ENCODE assay signal across 13 cellular contexts in genomic region chrX:40749874-40750273, GRCh38. TPM values are rescaled to one million over a fixed set of nuclear protein-coding genes. Genes with fewer than 3 reads are reported as not detected.
A peak's percentile ranks its signal among the peaks of the same experiment; 100 is the strongest.
DNase-seq lines count a peak whose midpoint lies in the region; ATAC-seq, FAIRE-seq and TF ChIP-seq lines count a peak whose summit lies in the region.
"Had no signal": no experiment of that assay in that cellular context is flagged by ENCODE, and none has a peak within 500 bp of the region (broad histone marks: within the 10 kb centered on the region; RNA-seq: fewer than 3 reads in every experiment).

No MANE protein-coding gene starts in this region.

- no peaks in the 10 kb centered on the region for H3K36me3 ChIP-seq in SK-N-SH (replicated peaks in 1 of 2; ENCODE audit: control insufficient read depth in 1 of 2, insufficient read depth in 2 of 2, low read length in 1 of 2)
- H3K36me3 ChIP-seq in astrocyte (ENCODE audit: insufficient read depth, low read length) = no peaks in the 10 kb centered on the region
- no peaks in the 10 kb centered on the region for H3K36me3 ChIP-seq in skeletal muscle tissue (ENCODE audit: control insufficient read depth in 3 of 3, insufficient read depth in 3 of 3, low read length in 3 of 3)
- no peaks in the 10 kb centered on the region for H3K36me3 ChIP-seq in suprapubic skin
- H3K36me3 ChIP-seq: sigmoid colon had no signal

- H3K27me3 Mint-ChIP-seq in astrocyte (ENCODE audit: low read depth, unreplicated experiment) = no peaks in the 10 kb centered on the region

- H3K4me3 Mint-ChIP-seq in astrocyte (ENCODE audit: unreplicated experiment) = no peak overlapping the region

- H3K4me2 ChIP-seq in SK-N-SH (no peak overlapping the region), astrocyte (ENCODE audit: low read length) (no peak overlapping the region)
- H3K4me2 ChIP-seq: PC-9 had no signal

- H3K4me3 ChIP-seq in SK-N-SH (ENCODE audit: low read depth in 2 of 2, low read length in 1 of 2) (no peak overlapping the region), astrocyte (ENCODE audit: insufficient read depth, low read depth, low read length) (no peak overlapping the region), skeletal muscle tissue (ENCODE audit: low read length in 3 of 3) (peak overlapping the region in 1 of 3 donors; percentile 45), suprapubic skin (no peak overlapping the region)
- H3K4me3 ChIP-seq: PC-9, sigmoid colon had no signal

- H3K9me3 ChIP-seq in SK-N-SH (peaks cover 9% of the 10 kb centered on the region; the same call in 1 of the 2 replicates), astrocyte (ENCODE audit: insufficient read depth, low read depth, low read length) (no peaks in the 10 kb centered on the region), skeletal muscle tissue (ENCODE audit: control insufficient read depth in 3 of 3, low read length in 3 of 3) (no peaks in the 10 kb centered on the region), suprapubic skin (no peaks in the 10 kb centered on the region)
- H3K9me3 ChIP-seq: sigmoid colon had no signal

- FAIRE-seq in astrocyte (lab: Jason Lieb, UNC) = peak; percentile 87
- FAIRE-seq: A204.1 had no signal

- no peak for TF ChIP-seq RAD21 in SK-N-SH (IDR thresholded peaks at IDR 0.05; ENCODE audit: low read length)

- POLR2A ChIA-PET in SK-N-SH (lab: Yijun Ruan, JAX) = no interaction called here

- H3K9me3 Mint-ChIP-seq in astrocyte (ENCODE audit: unreplicated experiment) = peaks cover 6% of the 10 kb centered on the region

- no peaks in the 10 kb centered on the region for H3K4me1 Mint-ChIP-seq in astrocyte (ENCODE audit: low read depth, unreplicated experiment)

- no peaks in the 10 kb centered on the region for H3K79me2 ChIP-seq in SK-N-SH (ENCODE audit: insufficient read depth)
- H3K79me2 ChIP-seq in astrocyte (ENCODE audit: insufficient read depth, low read length) = no peaks in the 10 kb centered on the region

- H3K9ac ChIP-seq in SK-N-SH (no peak overlapping the region), astrocyte (ENCODE audit: low read length) (no peak overlapping the region), skeletal muscle tissue (ENCODE audit: low read depth in 1 of 3, low read length in 3 of 3) (no peak overlapping the region)

- ATAC-seq in SK-N-SH treated with all-trans-retinoic acid at 6 μM for 48 hours = no peak
- peak; percentile 53 for ATAC-seq in HG02678 (IDR thresholded peaks at IDR 0.05; ENCODE audit: unreplicated experiment)
- ATAC-seq in foreskin keratinocyte = no peak

- H3K27ac ChIP-seq in SK-N-SH (ENCODE audit: low read depth in 2 of 2, low read length in 1 of 2) (no peak overlapping the region), astrocyte (ENCODE audit: low read depth, low read length) (no peak overlapping the region), skeletal muscle tissue (ENCODE audit: low read depth, low read length) (peak overlapping the region; percentile 59), foreskin keratinocyte (no peak overlapping the region), suprapubic skin (no peak overlapping the region)
- H3K27ac ChIP-seq: PC-9 had no signal

- no peaks in the 10 kb centered on the region; the same call in 1 of the 2 replicates for H3K27me3 ChIP-seq in SK-N-SH (ENCODE audit: insufficient read depth)
- no peaks in the 10 kb centered on the region for H3K27me3 ChIP-seq in astrocyte (ENCODE audit: insufficient read depth, low read length)
- H3K27me3 ChIP-seq in skeletal muscle tissue (ENCODE audit: control insufficient read depth in 3 of 3, insufficient read depth in 3 of 3, low read length in 3 of 3) = no peaks in the 10 kb centered on the region
- no peaks in the 10 kb centered on the region for H3K27me3 ChIP-seq in foreskin keratinocyte
- no peaks in the 10 kb centered on the region for H3K27me3 ChIP-seq in suprapubic skin
- H3K27me3 ChIP-seq: sigmoid colon had no signal

- H3F3A ChIP-seq in SK-N-SH (replicated peaks; ENCODE audit: insufficient read depth) = no peaks in the 10 kb centered on the region

- H3K4me1 ChIP-seq in SK-N-SH (ENCODE audit: control insufficient read depth in 1 of 2, insufficient read depth in 2 of 2, low read depth in 1 of 2, low read length in 1 of 2) (no peaks in the 10 kb centered on the region), astrocyte (ENCODE audit: insufficient read depth, low read length) (no peaks in the 10 kb centered on the region), skeletal muscle tissue (ENCODE audit: control insufficient read depth in 3 of 3, insufficient read depth in 3 of 3, low read length in 3 of 3) (peaks cover 2 to 11% (median 4%) of the 10 kb centered on the region in 3 donors), foreskin keratinocyte (no peaks in the 10 kb centered on the region), suprapubic skin (peaks cover 3% of the 10 kb centered on the region)

- CTCF ChIA-PET in SK-N-SH (lab: Yijun Ruan, JAX) = interaction anchor here (0.9 kb wide), 1 partner anchor 15 kb away, joined by 3 read pairs; no protein-coding TSS in a partner anchor

- 58% methylated on average over 3 of the region's 3 CpGs for WGBS in SK-N-SH (ENCODE audit: low lambda C conversion rate)
- WGBS in suprapubic skin = 22% methylated on average over 3 of the region's 3 CpGs

- TF ChIP-seq CTCF in SK-N-SH (IDR thresholded peaks at IDR 0.05) (no peak), astrocyte (IDR thresholded peaks at IDR 0.05; ENCODE audit: insufficient read depth, low read depth, low read length) (no peak), foreskin keratinocyte (conservative IDR thresholded peaks at IDR 0.05) (no peak), suprapubic skin (IDR thresholded peaks at IDR 0.05) (no peak)

- no peak for TF ChIP-seq POLR2A in suprapubic skin (IDR thresholded peaks at IDR 0.05)

- H3K27ac Mint-ChIP-seq in astrocyte (ENCODE audit: unreplicated experiment) = no peak overlapping the region

- H4K20me1 ChIP-seq in SK-N-SH (ENCODE audit: insufficient read depth) = no peaks in the 10 kb centered on the region
- no peaks in the 10 kb centered on the region for H4K20me1 ChIP-seq in astrocyte (ENCODE audit: insufficient read depth, low read length)

- TF ChIP-seq EP300 in SK-N-SH (IDR thresholded peaks at IDR 0.05; ENCODE audit: borderline replicate concordance in 1 of 2, low read depth in 1 of 2, low read length in 1 of 2) (no peak), suprapubic skin (IDR thresholded peaks at IDR 0.05) (no peak)

- H3K9me2 ChIP-seq in SK-N-SH = no peaks in the 10 kb centered on the region

- no peaks in the 10 kb centered on the region for H3K36me3 Mint-ChIP-seq in astrocyte (ENCODE audit: low read depth, unreplicated experiment)

- H2AFZ ChIP-seq in SK-N-SH (ENCODE audit: low read depth) (0 out of 2 replicates have a peak overlapping the region, but pooled peaks have one; percentile 8), astrocyte (ENCODE audit: low read depth, low read length) (peak overlapping the region; percentile 4)
- H2AFZ ChIP-seq: PC-9 had no signal

- no peak for DNase-seq in SK-N-SH
- DNase-seq in astrocyte (ENCODE audit: low read depth) = no peak
- no peak for DNase-seq in foreskin keratinocyte
- no peak for DNase-seq in NCI-H2227 (lab: John Stamatoyannopoulos, UW; ENCODE audit: unreplicated experiment)
- no peak for DNase-seq in suprapubic skin (ENCODE audit: low spot score in 2 of 2)
- DNase-seq: Kasumi-1; PC-9; sigmoid colon; stimulated activated naive CD4-positive, alpha-beta T cell treated with Interleukin-2 at 50 U/mL for 16 hours had no signal

TF ChIP-seq in SK-N-SH, 30 proteins besides CTCF, POLR2A, EP300 and RAD21 (continues in another document):
- TF ChIP-seq TEAD4 (IDR thresholded peaks at IDR 0.05; ENCODE audit: borderline replicate concordance, insufficient read depth) = no peak
- no peak for TF ChIP-seq POLR2AphosphoS5 (IDR thresholded peaks at IDR 0.05; ENCODE audit: low read depth, low read length)
- no peak for TF ChIP-seq RFX5 (IDR thresholded peaks at IDR 0.05; ENCODE audit: low read length)
- no peak for TF ChIP-seq ZBTB33 (IDR thresholded peaks at IDR 0.05; ENCODE audit: borderline replicate concordance, low read depth)

TF ChIP-seq in SK-N-SH treated with all-trans-retinoic acid at 6 μM for 48 hours, 23 proteins besides CTCF, POLR2A, EP300 and RAD21 (continues in another document):
- TF ChIP-seq ZFP30 (CRISPR knock-in tag; IDR thresholded peaks at IDR 0.05) (no peak), RARB (CRISPR knock-in tag; IDR thresholded peaks at IDR 0.05) (no peak), OSR1 (CRISPR knock-in tag; IDR thresholded peaks at IDR 0.05) (no peak), CREB5 (CRISPR knock-in tag; IDR thresholded peaks at IDR 0.05; ENCODE audit: low read depth) (no peak), ZNF70 (CRISPR knock-in tag; IDR thresholded peaks at IDR 0.05) (no peak)

RNA-seq across cellular contexts. Expression of gene MED14, which starts 14.5 kb away (rescaled TPM):
- 24.5 and 25.6 TPM in 2 replicates for polyA plus RNA-seq in SK-N-SH (2012; rRNA removed)
- 21.1 and 23.4 TPM in 2 replicates for polyA plus RNA-seq in SK-N-SH (2012; cell fraction: cytosol; rRNA removed)
- polyA plus RNA-seq in SK-N-SH (2012; cell fraction: nucleus; rRNA removed) = 39.3 and 64.9 TPM in 2 replicates
- total RNA-seq in astrocyte = 79.5 and 79.9 TPM in 2 replicates
- total RNA-seq in skeletal muscle tissue = 35.5 TPM
- 20.5 and 20.6 TPM in 2 replicates for total RNA-seq in foreskin keratinocyte
- 7.0 and 7.6 TPM in 2 replicates for polyA plus RNA-seq in foreskin keratinocyte
- 100 to 1,000 TPM in 1 of 4 donors, 10 to 100 TPM in 3; 33.1 to 102 (median 42.9) TPM for total RNA-seq in suprapubic skin
